Comparison of ENCODE assay signal across 9 cellular contexts in genomic region chr6:156774872-156775405, GRCh38. TPM values are rescaled to one million over a fixed set of nuclear protein-coding genes. Genes with fewer than 3 reads are reported as not detected.
A peak's percentile ranks its signal among the peaks of the same experiment; 100 is the strongest.
DNase-seq lines count a peak whose midpoint lies in the region; ATAC-seq lines count a peak whose summit lies in the region.
"Had no signal": no experiment of that assay in that cellular context is flagged by ENCODE, and none has a peak within 500 bp of the region (broad histone marks: within the 10 kb centered on the region; RNA-seq: fewer than 3 reads in every experiment).

No MANE protein-coding gene starts in this region.

- no peaks in the 10 kb centered on the region for H3K27me3 Mint-ChIP-seq in activated CD8-positive, alpha-beta T cell treated with anti-CD3 and anti-CD28 coated beads, Interleukin-2, amount 10 ng/mL, durations not matched to agents 7 days and 5 days (ENCODE audit: low read depth)
- H3K27me3 Mint-ChIP-seq in activated naive CD4-positive, alpha-beta T cell treated with anti-CD3 and anti-CD28 coated beads, Interleukin-2, amount 10 ng/mL, durations not matched to agents 7 days and 5 days: peaks cover 5% of the 10 kb centered on the region

- in situ Hi-C loops in KBM-7 (cut with MboI; ENCODE audit: low pct_unique_long_range_greater_than_20kb, low sequenced_read_pairs): no loop called here

- H3K36me3 Mint-ChIP-seq in activated CD8-positive, alpha-beta T cell treated with anti-CD3 and anti-CD28 coated beads, Interleukin-2, amount 10 ng/mL, durations not matched to agents 7 days and 5 days (ENCODE audit: low read depth): peaks cover 2% of the 10 kb centered on the region
- peaks cover 7% of the 10 kb centered on the region for H3K36me3 Mint-ChIP-seq in activated naive CD4-positive, alpha-beta T cell treated with anti-CD3 and anti-CD28 coated beads, Interleukin-2, amount 10 ng/mL, durations not matched to agents 7 days and 5 days

- DNase-seq in AG20443 (ENCODE audit: low spot score): peak; percentile 28
- DNase-seq in KBM-7: peak; percentile 9
- no peak for DNase-seq in activated CD8-positive, alpha-beta T cell treated with anti-CD3 and anti-CD28 coated beads, Interleukin-2, amount 10 ng/mL, durations not matched to agents 7 days and 5 days
- DNase-seq in medulla oblongata (ENCODE audit: extremely low spot score): peak; percentile 64
- DNase-seq in activated naive CD4-positive, alpha-beta T cell treated with anti-CD3 and anti-CD28 coated beads, Interleukin-2, amount 10 ng/mL, durations not matched to agents 7 days and 5 days: no peak
- DNase-seq: activated gamma-delta T cell had no signal

- no peak for ATAC-seq in activated CD8-positive, alpha-beta T cell treated with anti-CD3 and anti-CD28 coated beads, Interleukin-2, amount 10 ng/mL, durations not matched to agents 7 days and 5 days
- ATAC-seq in HG03432 (IDR thresholded peaks at IDR 0.05; ENCODE audit: unreplicated experiment): no peak
- no peak for ATAC-seq in GM19351 (IDR thresholded peaks at IDR 0.05; ENCODE audit: unreplicated experiment)
- ATAC-seq in HG03280 (IDR thresholded peaks at IDR 0.05; ENCODE audit: unreplicated experiment): no peak

- no peak overlapping the region for H3K4me3 Mint-ChIP-seq in activated CD8-positive, alpha-beta T cell treated with anti-CD3 and anti-CD28 coated beads, Interleukin-2, amount 10 ng/mL, durations not matched to agents 7 days and 5 days
- no peak overlapping the region for H3K4me3 Mint-ChIP-seq in activated naive CD4-positive, alpha-beta T cell treated with anti-CD3 and anti-CD28 coated beads, Interleukin-2, amount 10 ng/mL, durations not matched to agents 7 days and 5 days

- H3K9me3 Mint-ChIP-seq in activated CD8-positive, alpha-beta T cell treated with anti-CD3 and anti-CD28 coated beads, Interleukin-2, amount 10 ng/mL, durations not matched to agents 7 days and 5 days (ENCODE audit: insufficient read depth): no peaks in the 10 kb centered on the region
- H3K9me3 Mint-ChIP-seq in activated naive CD4-positive, alpha-beta T cell treated with anti-CD3 and anti-CD28 coated beads, Interleukin-2, amount 10 ng/mL, durations not matched to agents 7 days and 5 days: no peaks in the 10 kb centered on the region

- H3K27ac Mint-ChIP-seq in activated CD8-positive, alpha-beta T cell treated with anti-CD3 and anti-CD28 coated beads, Interleukin-2, amount 10 ng/mL, durations not matched to agents 7 days and 5 days: peak overlapping the region; percentile 12
- H3K27ac Mint-ChIP-seq in activated naive CD4-positive, alpha-beta T cell treated with anti-CD3 and anti-CD28 coated beads, Interleukin-2, amount 10 ng/mL, durations not matched to agents 7 days and 5 days: no peak overlapping the region

- CTCF ChIA-PET in activated CD8-positive, alpha-beta T cell treated with anti-CD3 and anti-CD28 coated beads, Interleukin-2, amount 10 ng/mL, durations not matched to agents 7 days and 5 days (lab: Charles Lee): no interaction called here
- CTCF ChIA-PET in activated naive CD4-positive, alpha-beta T cell treated with anti-CD3 and anti-CD28 coated beads, Interleukin-2, amount 10 ng/mL, durations not matched to agents 7 days and 5 days (lab: Charles Lee): no interaction called here

- POLR2A ChIA-PET in activated CD8-positive, alpha-beta T cell treated with anti-CD3 and anti-CD28 coated beads, Interleukin-2, amount 10 ng/mL, durations not matched to agents 7 days and 5 days (lab: Charles Lee): no interaction called here

- H3K4me1 Mint-ChIP-seq in activated CD8-positive, alpha-beta T cell treated with anti-CD3 and anti-CD28 coated beads, Interleukin-2, amount 10 ng/mL, durations not matched to agents 7 days and 5 days (ENCODE audit: low read depth): peaks cover 20% of the 10 kb centered on the region
- H3K4me1 Mint-ChIP-seq in activated naive CD4-positive, alpha-beta T cell treated with anti-CD3 and anti-CD28 coated beads, Interleukin-2, amount 10 ng/mL, durations not matched to agents 7 days and 5 days: peaks cover 23% of the 10 kb centered on the region

RNA-seq across cellular contexts. Expression of gene ARID1B, which starts 2.2 kb away (rescaled TPM):
- total RNA-seq in activated CD8-positive, alpha-beta T cell treated with anti-CD3 and anti-CD28 coated beads, Interleukin-2, amount 10 ng/mL, durations not matched to agents 7 days and 5 days: 10 to 100 TPM; 60.9 to 62.4 TPM

Comparison
In these comparisons a context has a peak if more than half of its experiments do, and no peak if none do; other contexts are left out.
1. DNase-seq: peak in AG20443 (single experiment), KBM-7 (single experiment) and medulla oblongata (single experiment); none in activated CD8-positive, alpha-beta T cell treated with anti-CD3 and anti-CD28 coated beads, Interleukin-2, amount 10 ng/mL, durations not matched to agents 7 days and 5 days (single experiment) and activated naive CD4-positive, alpha-beta T cell treated with anti-CD3 and anti-CD28 coated beads, Interleukin-2, amount 10 ng/mL, durations not matched to agents 7 days and 5 days (single experiment).